ENCODE assay signal across 8 cellular contexts in genomic region chr14:106592115-106592852, GRCh38.
A peak's percentile ranks its signal among the peaks of the same experiment; 100 is the strongest.
DNase-seq lines count a peak whose midpoint lies in the region; ATAC-seq and TF ChIP-seq lines count a peak whose summit lies in the region.
"Not testable (repeated sequence)": the region's sequence is repeated elsewhere in the genome, so short reads cannot be mapped to it uniquely, and the experiment has no call there.

No MANE protein-coding gene starts in this region.

- H3K27me3 ChIP-seq in BLaER1, result not testable (repeated sequence)
- peaks cover 27% of the 10 kb centered on the region for H3K27me3 ChIP-seq in OCI-LY3 (ENCODE audit: low read depth, low read length)

- H3K4me2 ChIP-seq in BLaER1 (peak overlapping the region; percentile 73), OCI-LY3 (ENCODE audit: low read length) (peak overlapping the region; percentile 47)

- H3K9me3 ChIP-seq in BLaER1; OCI-LY3 (ENCODE audit: insufficient read depth, low read length): not testable (repeated sequence)

- not testable (repeated sequence) for H3K9me3 Mint-ChIP-seq in activated CD4-positive, alpha-beta T cell treated with anti-CD3 and anti-CD28 coated beads for 36 hours (ENCODE audit: low read depth); activated naive CD8-positive, alpha-beta T cell treated with anti-CD3 and anti-CD28 coated beads, Interleukin-2, amount 10 ng/mL, durations not matched to agents 7 days and 5 days

- not testable (repeated sequence) for H3K36me3 Mint-ChIP-seq in activated CD4-positive, alpha-beta T cell treated with anti-CD3 and anti-CD28 coated beads for 36 hours (ENCODE audit: low read depth); activated naive CD8-positive, alpha-beta T cell treated with anti-CD3 and anti-CD28 coated beads, Interleukin-2, amount 10 ng/mL, durations not matched to agents 7 days and 5 days

- peak overlapping the region; percentile 90 for H3K27ac ChIP-seq in BLaER1
- not testable (repeated sequence) for H3K27ac ChIP-seq in OCI-LY3 (ENCODE audit: low read length)

- not testable (repeated sequence) for H3K36me3 ChIP-seq in BLaER1; OCI-LY3 (replicated peaks; ENCODE audit: low read depth, low read length)

- peak; percentile 61 for ATAC-seq in activated CD4-positive, alpha-beta T cell treated with anti-CD3 and anti-CD28 coated beads for 36 hours
- ATAC-seq in activated naive CD8-positive, alpha-beta T cell treated with anti-CD3 and anti-CD28 coated beads, Interleukin-2, amount 10 ng/mL, durations not matched to agents 7 days and 5 days (ENCODE audit: low read depth), result not testable (repeated sequence)

- H3K79me2 ChIP-seq in OCI-LY3 (ENCODE audit: low read length), result not testable (repeated sequence)

- intact Hi-C loops in activated CD4-positive, alpha-beta T cell treated with anti-CD3 and anti-CD28 coated beads for 36 hours (cut with DNase I, micrococcal nuclease), result not testable (repeated sequence)

- H4K20me1 ChIP-seq in BLaER1; OCI-LY3 (ENCODE audit: insufficient read depth, low read length): not testable (repeated sequence)

- H3K4me1 Mint-ChIP-seq in activated CD4-positive, alpha-beta T cell treated with anti-CD3 and anti-CD28 coated beads for 36 hours; activated naive CD8-positive, alpha-beta T cell treated with anti-CD3 and anti-CD28 coated beads, Interleukin-2, amount 10 ng/mL, durations not matched to agents 7 days and 5 days: not testable (repeated sequence)

- peak overlapping the region; percentile 29; the same call in 1 of the 2 replicates for H2AFZ ChIP-seq in OCI-LY3 (ENCODE audit: low read depth, low read length)

- TF ChIP-seq CTCF in GM12875 (IDR thresholded peaks at IDR 0.05; ENCODE audit: borderline replicate concordance, insufficient read depth, low read depth, low read length) (peak; percentile 39; the same call in 1 of the 2 replicates), OCI-LY3 (IDR thresholded peaks at IDR 0.05; ENCODE audit: low read depth, low read length) (peak; percentile 36)

- H3K4me3 ChIP-seq in BLaER1 (peak overlapping the region; percentile 52), OCI-LY3 (ENCODE audit: low read length) (peak overlapping the region; percentile 29)
- not testable (repeated sequence) for H3K4me3 ChIP-seq in GM12875 (ENCODE audit: low read depth, low read length)

- CTCF ChIA-PET in activated CD4-positive, alpha-beta T cell treated with anti-CD3 and anti-CD28 coated beads for 36 hours (lab: Charles Lee), result interaction anchor here (0.8 to 2.0 kb wide), 9 partner anchors 16 to 170 kb away, joined by 3 to 13 read pairs (median 4); no protein-coding TSS in a partner anchor

- not testable (repeated sequence) for H3K27ac Mint-ChIP-seq in activated CD4-positive, alpha-beta T cell treated with anti-CD3 and anti-CD28 coated beads for 36 hours; activated naive CD8-positive, alpha-beta T cell treated with anti-CD3 and anti-CD28 coated beads, Interleukin-2, amount 10 ng/mL, durations not matched to agents 7 days and 5 days

- H3K27me3 Mint-ChIP-seq in activated CD4-positive, alpha-beta T cell treated with anti-CD3 and anti-CD28 coated beads for 36 hours, result peaks cover 16% of the 10 kb centered on the region
- H3K27me3 Mint-ChIP-seq in activated naive CD8-positive, alpha-beta T cell treated with anti-CD3 and anti-CD28 coated beads, Interleukin-2, amount 10 ng/mL, durations not matched to agents 7 days and 5 days, result peaks cover 55% of the 10 kb centered on the region

- POLR2A ChIA-PET in activated CD4-positive, alpha-beta T cell treated with anti-CD3 and anti-CD28 coated beads for 36 hours (lab: Charles Lee); activated naive CD8-positive, alpha-beta T cell treated with anti-CD3 and anti-CD28 coated beads, Interleukin-2, amount 10 ng/mL, durations not matched to agents 7 days and 5 days (lab: Charles Lee): not testable (repeated sequence)

- not testable (repeated sequence) for H3K4me3 Mint-ChIP-seq in activated CD4-positive, alpha-beta T cell treated with anti-CD3 and anti-CD28 coated beads for 36 hours; activated naive CD8-positive, alpha-beta T cell treated with anti-CD3 and anti-CD28 coated beads, Interleukin-2, amount 10 ng/mL, durations not matched to agents 7 days and 5 days

- H3K4me1 ChIP-seq in BLaER1, result peaks cover 60% of the 10 kb centered on the region
- H3K4me1 ChIP-seq in OCI-LY3 (ENCODE audit: low read length), result peaks cover 12% of the 10 kb centered on the region

- peak overlapping the region; percentile 75 for H3K9ac ChIP-seq in BLaER1
- not testable (repeated sequence) for H3K9ac ChIP-seq in OCI-LY3 (ENCODE audit: low read length)

- peak; percentile 92 for DNase-seq in activated CD4-positive, alpha-beta T cell treated with anti-CD3 and anti-CD28 coated beads for 36 hours
- peak; percentile 76 for DNase-seq in activated T-cell treated with anti-CD3 and anti-CD28 coated beads for 48 hours (ENCODE audit: low read depth)
- peak; percentile 84 for DNase-seq in activated naive CD8-positive, alpha-beta T cell treated with anti-CD3 and anti-CD28 coated beads, Interleukin-2, amount 10 ng/mL, durations not matched to agents 7 days and 5 days
- peak; percentile 55 to 80 for DNase-seq in stimulated activated CD4-positive, alpha-beta T cell treated with anti-CD3 and anti-CD28 coated beads, Interleukin-1b, Interleukin-23, amount 100 ng/mL, for 4 hours (ENCODE audit: low read depth in 2 of 2)
- DNase-seq in stimulated activated CD8-positive, alpha-beta memory T cell treated with anti-CD3 and anti-CD28 coated beads, Interleukin-4, amount 100 ng/mL, for 48 hours, result peak; percentile 97
